9 cellular contexts compared by ENCODE assay signal in genomic region chr2:100818003-100818605, GRCh38. TPM values are rescaled to one million over a fixed set of nuclear protein-coding genes. Genes with fewer than 3 reads are reported as not detected.
A peak's percentile ranks its signal among the peaks of the same experiment; 100 is the strongest.
DNase-seq lines count a peak whose midpoint lies in the region; ATAC-seq, FAIRE-seq and TF ChIP-seq lines count a peak whose summit lies in the region.
"Had no signal": no experiment of that assay in that cellular context is flagged by ENCODE, and none has a peak within 500 bp of the region (broad histone marks: within the 10 kb centered on the region; RNA-seq: fewer than 3 reads in every experiment).

No MANE protein-coding gene starts in this region.

- peaks cover 38% of the 10 kb centered on the region for H3K79me2 ChIP-seq in PC-3 (ENCODE audit: low read length)

- H3K9ac ChIP-seq in PC-3 (ENCODE audit: low read length) (peak overlapping the region; percentile 96), stomach smooth muscle (ENCODE audit: low read length in 2 of 2) (peak overlapping the region; percentile 75 to 83)

- H3K9me2 ChIP-seq in PC-3 (replicated peaks; ENCODE audit: low read length), result no peaks in the 10 kb centered on the region

- ATAC-seq in PC-3, result peak; percentile 42
- ATAC-seq in HG02852 (IDR thresholded peaks at IDR 0.05; ENCODE audit: unreplicated experiment), result no peak
- no peak for ATAC-seq in HG02798 (IDR thresholded peaks at IDR 0.05; ENCODE audit: poor library complexity, unreplicated experiment)
- ATAC-seq in HG03442 (IDR thresholded peaks at IDR 0.05; ENCODE audit: unreplicated experiment), result no peak

- H3K36me3 ChIP-seq in PC-3 (ENCODE audit: low read depth, low read length) (no peaks in the 10 kb centered on the region), bronchial epithelial cell (ENCODE audit: control insufficient read depth, insufficient read depth, low read length) (no peaks in the 10 kb centered on the region), stomach smooth muscle (ENCODE audit: control insufficient read depth in 2 of 2, insufficient read depth in 2 of 2, low read length in 2 of 2) (no peaks in the 10 kb centered on the region)

- no TSS peak for BruUV-seq in PC-3 (replicated peaks; lab: Mats Ljungman, UMichigan)

- intact Hi-C loops in PC-3 (cut with micrococcal nuclease), result loop anchor here (1.0 to 2.0 kb wide), 4 partner anchors 51 to 207 kb away; no protein-coding TSS in a partner anchor

- H3K4me2 ChIP-seq in PC-3 (ENCODE audit: low read length), result peak overlapping the region; percentile 88

- H3K27ac ChIP-seq in PC-3 (ENCODE audit: low read length), result peak overlapping the region; percentile 93
- H3K27ac ChIP-seq in stomach smooth muscle (ENCODE audit: low read length), result peak overlapping the region; percentile 82

- H4K20me1 ChIP-seq in PC-3 (ENCODE audit: low read length), result peaks cover 16% of the 10 kb centered on the region

- H3K27me3 ChIP-seq in PC-3 (ENCODE audit: low read length) (no peaks in the 10 kb centered on the region), bronchial epithelial cell (ENCODE audit: control insufficient read depth, insufficient read depth, low read length) (no peaks in the 10 kb centered on the region), stomach smooth muscle (ENCODE audit: control insufficient read depth in 1 of 2, insufficient read depth in 2 of 2, low read length in 2 of 2) (no peaks in the 10 kb centered on the region)

- no peaks in the 10 kb centered on the region for H3F3A ChIP-seq in PC-3 (ENCODE audit: low read length, unreplicated experiment)

- no peak for FAIRE-seq in bronchial epithelial cell (lab: Jason Lieb, UNC)

- POLR2A ChIA-PET in PC-3 (lab: Charles Lee; ENCODE audit: unreplicated experiment), result interaction anchor here (0.6 to 1.6 kb wide), 5 partner anchors 8 to 85 kb away, joined by 3 to 13 read pairs (median 4); no protein-coding TSS in a partner anchor

- peaks cover 29% of the 10 kb centered on the region for H3K4me1 ChIP-seq in PC-3 (ENCODE audit: insufficient read depth, low read length)
- peaks cover 36% of the 10 kb centered on the region for H3K4me1 ChIP-seq in stomach smooth muscle (ENCODE audit: control insufficient read depth, insufficient read depth, low read length)

- H3K4me3 ChIP-seq in PC-3 (ENCODE audit: low read length) (peak overlapping the region; percentile 76), bronchial epithelial cell (ENCODE audit: low read depth, low read length) (peak overlapping the region; percentile 58), stomach smooth muscle (ENCODE audit: low read length in 2 of 2) (peak overlapping the region; percentile 65 to 79)

- CTCF ChIA-PET in PC-3 (lab: Charles Lee), result interaction anchor here (0.6 to 1.7 kb wide), 3 partner anchors 48 to 208 kb away, joined by 3 to 23 read pairs (median 8); no protein-coding TSS in a partner anchor

- H3K9me3 ChIP-seq in PC-3 (ENCODE audit: low read length) (no peaks in the 10 kb centered on the region), stomach smooth muscle (ENCODE audit: control insufficient read depth in 2 of 2, low read length in 2 of 2) (no peaks in the 10 kb centered on the region)

- peak overlapping the region; percentile 46 for H2AFZ ChIP-seq in PC-3 (ENCODE audit: low read length)

- TF ChIP-seq CTCF in PC-3 (conservative IDR thresholded peaks at IDR 0.05; ENCODE audit: low read depth, low read length) (no peak), bronchial epithelial cell (IDR thresholded peaks at IDR 0.05; ENCODE audit: insufficient read depth, low read length, severe bottlenecking) (no peak)

- peak; percentile 72 for DNase-seq in PC-3
- peak; percentile 56 for DNase-seq in bronchial epithelial cell (ENCODE audit: low read depth)
- DNase-seq in kidney tubule cell (ENCODE audit: low spot score), result peak; percentile 18
- DNase-seq in NCI-H2196 treated with DMSO at 0.1 percent for 48 hours (lab: John Stamatoyannopoulos, UW; ENCODE audit: unreplicated experiment), result no peak
- DNase-seq: SIG-M5 had no signal

RNA-seq across cellular contexts. Expression of gene NPAS2, which starts 1.8 kb away (rescaled TPM):
- 54.8 and 55.4 TPM in 2 replicates for total RNA-seq in PC-3 (2014; rRNA removed)
- 8.2 and 12.3 TPM in 2 replicates for total RNA-seq in bronchial epithelial cell
